In genomic region chrX:152131525-152131924, GRCh38 we compare ENCODE assay signal across 27 cellular contexts. TPM values are rescaled to one million over a fixed set of nuclear protein-coding genes. Genes with fewer than 3 reads are reported as not detected.
A peak's percentile ranks its signal among the peaks of the same experiment; 100 is the strongest.
DNase-seq lines count a peak whose midpoint lies in the region; ATAC-seq and TF ChIP-seq lines count a peak whose summit lies in the region.
"Had no signal": no experiment of that assay in that cellular context is flagged by ENCODE, and none has a peak within 500 bp of the region (broad histone marks: within the 10 kb centered on the region; RNA-seq: fewer than 3 reads in every experiment).

No MANE protein-coding gene starts in this region.

- TF ChIP-seq CTCF in right atrium auricular region (IDR thresholded peaks at IDR 0.05) (no peak), PC-9 (conservative IDR thresholded peaks at IDR 0.05) (no peak), omental fat pad (IDR thresholded peaks at IDR 0.05) (no peak)

- peak; percentile 39 for ATAC-seq in Right ventricle myocardium inferior
- peak; percentile 65 for ATAC-seq in left ventricle myocardium superior
- no peak for ATAC-seq in left cardiac atrium
- no peak for ATAC-seq in omental fat pad (ENCODE audit: low FRiP score)
- ATAC-seq in GM18502 (IDR thresholded peaks at IDR 0.05; ENCODE audit: poor library complexity, unreplicated experiment) = no peak
- ATAC-seq: GM12878 had no signal

- H4K20me1 ChIP-seq in PC-9 (ENCODE audit: insufficient read depth) = no peaks in the 10 kb centered on the region

- H3K4me3 ChIP-seq in right atrium auricular region (no peak overlapping the region), PC-9 (no peak overlapping the region)
- H3K4me3 ChIP-seq: BLaER1, GM12878 had no signal

- no peak overlapping the region for H3K4me2 ChIP-seq in PC-9
- H3K4me2 ChIP-seq: BLaER1 had no signal

- DNase-seq in Right ventricle myocardium inferior (ENCODE audit: missing footprints) = no peak
- DNase-seq in right atrium auricular region (ENCODE audit: low spot score) = no peak
- DNase-seq in left ventricle myocardium superior = no peak
- no peak for DNase-seq in left cardiac atrium
- DNase-seq in PC-9 = no peak
- DNase-seq in omental fat pad (ENCODE audit: low spot score) = no peak
- DNase-seq: 8988T; ACHN; BE2C; C1 segment of cervical spinal cord; CD4-positive, alpha-beta memory T cell; CD4-positive, CD25-positive, alpha-beta regulatory T cell; CD8-positive, alpha-beta memory T cell; COR-L47; DMS 273 treated with DMSO at 0.1 percent for 48 hours; DMS153; DMS53; DMS79; DND-41; EL; GDM1 had no signal

- 0 out of 2 replicates have a peak overlapping the region, but pooled peaks have one; percentile 12 for H2AFZ ChIP-seq in PC-9

- CTCF ChIA-PET in PC-9 (lab: Charles Lee) = no interaction called here

- H3K4me1 ChIP-seq in right atrium auricular region (no peaks in the 10 kb centered on the region), PC-9 (replicated peaks; ENCODE audit: insufficient read depth) (peaks cover 17% of the 10 kb centered on the region)
- H3K4me1 ChIP-seq: BE2C, BLaER1 had no signal

- H3K36me3 ChIP-seq in right atrium auricular region = no peaks in the 10 kb centered on the region
- H3K36me3 ChIP-seq in PC-9 (ENCODE audit: low read depth) = no peaks in the 10 kb centered on the region
- H3K36me3 ChIP-seq: BE2C, BLaER1 had no signal

- H3K9me2 ChIP-seq in PC-9 (ENCODE audit: insufficient read depth) = no peaks in the 10 kb centered on the region

- H3K9me3 ChIP-seq in right atrium auricular region = no peaks in the 10 kb centered on the region
- no peaks in the 10 kb centered on the region for H3K9me3 ChIP-seq in PC-9 (ENCODE audit: insufficient read depth, low read depth)
- H3K9me3 ChIP-seq: BE2C, BLaER1 had no signal

- H3K27me3 ChIP-seq in right atrium auricular region (no peaks in the 10 kb centered on the region), PC-9 (ENCODE audit: insufficient read depth, low read depth) (no peaks in the 10 kb centered on the region)
- H3K27me3 ChIP-seq: BE2C had no signal

- intact Hi-C loops in Right ventricle myocardium inferior (cut with DNase I) = no loop called here
- intact Hi-C loops in left ventricle myocardium superior (cut with micrococcal nuclease) = no loop called here
- intact Hi-C loops in left cardiac atrium (cut with DNase I) = no loop called here
- intact Hi-C loops in PC-9 (cut with micrococcal nuclease; ENCODE audit: unreplicated experiment) = no loop called here

- no peaks in the 10 kb centered on the region for H3K79me2 ChIP-seq in PC-9 (ENCODE audit: low read depth)

- no TSS peak for BruUV-seq in PC-9 (replicated peaks; lab: Mats Ljungman, UMichigan)

- POLR2A ChIA-PET in PC-9 (lab: Charles Lee; ENCODE audit: unreplicated experiment) = no interaction called here

- H3F3A ChIP-seq in PC-9 (ENCODE audit: insufficient read depth, low read depth) = no peaks in the 10 kb centered on the region

- no peak overlapping the region for H3K27ac ChIP-seq in right atrium auricular region
- H3K27ac ChIP-seq in PC-9 = no peak overlapping the region
- H3K27ac ChIP-seq: BLaER1 had no signal

RNA-seq across cellular contexts. Expression of gene MAGEA10, which starts 6.9 kb away (rescaled TPM):
- total RNA-seq in Right ventricle myocardium inferior = not detected
- not detected for total RNA-seq in right atrium auricular region
- total RNA-seq in left ventricle myocardium superior = not detected
- not detected for total RNA-seq in left cardiac atrium
- not detected in 2 replicates for total RNA-seq in PC-9 (2021)
- not detected for total RNA-seq in omental fat pad
- total RNA-seq: A673; CD4-positive, alpha-beta memory T cell; CD4-positive, CD25-positive, alpha-beta regulatory T cell; CD8-positive, alpha-beta memory T cell; Daoy; G401; GM12878 had no signal

Comparison
In these comparisons a context has a peak if more than half of its experiments do, and no peak if none do; other contexts are left out.
1. ATAC-seq: peak in Right ventricle myocardium inferior (single experiment) and left ventricle myocardium superior (single experiment); none in left cardiac atrium (0 of 2), omental fat pad (single experiment) and GM18502 (single experiment).